20 cellular contexts compared by ENCODE assay signal in genomic region chr18:28858248-28858647, GRCh38.
DNase-seq lines count a peak whose midpoint lies in the region; ATAC-seq and TF ChIP-seq lines count a peak whose summit lies in the region.
"Had no signal": no experiment of that assay in that cellular context is flagged by ENCODE, and none has a peak within 500 bp of the region (broad histone marks: within the 10 kb centered on the region; RNA-seq: fewer than 3 reads in every experiment).

No MANE protein-coding gene starts in this region.

- no peak for TF ChIP-seq CTCF in DND-41 (IDR thresholded peaks at IDR 0.05; ENCODE audit: borderline replicate concordance, extremely low read depth, low read length, poor library complexity, severe bottlenecking)

- H3K79me2 ChIP-seq in DND-41 (ENCODE audit: insufficient read depth, low read length) (no peaks in the 10 kb centered on the region), GM23248 (ENCODE audit: insufficient read depth) (no peaks in the 10 kb centered on the region)

- no peak for DNase-seq in Right ventricle myocardium superior
- no peak for DNase-seq in left cardiac atrium
- no peak for DNase-seq in DND-41
- DNase-seq in GM23248, result no peak
- no peak for DNase-seq in COLO668 (lab: John Stamatoyannopoulos, UW; ENCODE audit: unreplicated experiment)
- DNase-seq: 8988T; ACHN; BE2C; C1 segment of cervical spinal cord; Caco-2; Calu3; CD4-positive, alpha-beta memory T cell; CD4-positive, CD25-positive, alpha-beta regulatory T cell; CD8-positive, alpha-beta memory T cell; DMS79 treated with DMSO at 0.1 percent for 48 hours; EL; GDM1 had no signal

- no peaks in the 10 kb centered on the region for H4K20me1 ChIP-seq in DND-41 (ENCODE audit: insufficient read depth, low read length)
- H4K20me1 ChIP-seq in GM23248 (ENCODE audit: insufficient read depth), result no peaks in the 10 kb centered on the region
- H4K20me1 ChIP-seq: BLaER1 had no signal

- no peak overlapping the region for H3K4me2 ChIP-seq in DND-41 (ENCODE audit: insufficient read depth, low read length)
- H3K4me2 ChIP-seq in GM23248 (ENCODE audit: unreplicated experiment), result no peak overlapping the region
- H3K4me2 ChIP-seq: BLaER1 had no signal

- intact Hi-C loops in Right ventricle myocardium superior (cut with DNase I), result no loop called here
- intact Hi-C loops in left cardiac atrium (cut with DNase I), result no loop called here

- H3F3A ChIP-seq in GM23248 (ENCODE audit: insufficient read depth), result peaks cover 12% of the 10 kb centered on the region

- 0 to 6% methylated on average over 1 of the region's 1 CpG for WGBS in GM23248 (ENCODE audit: low coverage in 1 of 2, low lambda C conversion rate in 2 of 2, missing lambda C conversion rate in 2 of 2), 2 experiments

- 0 out of 2 replicates have a peak overlapping the region, but pooled peaks have one; percentile 8 for H2AFZ ChIP-seq in DND-41 (ENCODE audit: low read depth, low read length)
- 0 out of 2 replicates have a peak overlapping the region, but pooled peaks have one; percentile 14 for H2AFZ ChIP-seq in GM23248

- no peaks in the 10 kb centered on the region for H3K9me2 ChIP-seq in GM23248 (ENCODE audit: insufficient read depth)

- in situ Hi-C loops in GM23248 (cut with MboI), result no loop called here

- no peaks in the 10 kb centered on the region for H3K36me3 ChIP-seq in DND-41 (ENCODE audit: insufficient read depth, low read length)
- H3K36me3 ChIP-seq in GM23248 (ENCODE audit: low read depth), result no peaks in the 10 kb centered on the region
- H3K36me3 ChIP-seq: BE2C, BLaER1 had no signal

- no peaks in the 10 kb centered on the region for H3K4me1 ChIP-seq in DND-41 (ENCODE audit: insufficient read depth, low read length)
- H3K4me1 ChIP-seq in GM23248 (ENCODE audit: insufficient read depth), result peaks cover 21% of the 10 kb centered on the region
- H3K4me1 ChIP-seq: BE2C, BLaER1, Caco-2 had no signal

- H3K27ac ChIP-seq in DND-41 (ENCODE audit: low read length), result no peak overlapping the region
- H3K27ac ChIP-seq in GM23248, result no peak overlapping the region
- H3K27ac ChIP-seq: BLaER1 had no signal

- ATAC-seq in Right ventricle myocardium superior (ENCODE audit: poor library complexity) (peak; percentile 31), left cardiac atrium (no peak), DND-41 (ENCODE audit: insufficient read depth, low read depth) (no peak), GM18519 (IDR thresholded peaks at IDR 0.05; ENCODE audit: low FRiP score, unreplicated experiment) (no peak)
- ATAC-seq: GM12878 had no signal

- no peaks in the 10 kb centered on the region for H3K27me3 ChIP-seq in DND-41 (ENCODE audit: insufficient read depth, low read length, poor library complexity)
- H3K27me3 ChIP-seq in GM23248 (replicated peaks; ENCODE audit: insufficient read depth), result no peaks in the 10 kb centered on the region
- H3K27me3 ChIP-seq: BE2C, BLaER1 had no signal

- no peaks in the 10 kb centered on the region for H3K9me3 ChIP-seq in DND-41 (ENCODE audit: insufficient read depth, low read length, severe bottlenecking)
- H3K9me3 ChIP-seq in GM23248 (ENCODE audit: low read depth), result no peaks in the 10 kb centered on the region
- H3K9me3 ChIP-seq: BE2C, BLaER1, Caco-2 had no signal

- H3K9ac ChIP-seq in DND-41 (ENCODE audit: low read depth, low read length) (no peak overlapping the region), GM23248 (no peak overlapping the region)
- H3K9ac ChIP-seq: BLaER1 had no signal

- H3K4me3 ChIP-seq in DND-41 (ENCODE audit: low read depth in 1 of 2, low read length in 2 of 2) (no peak overlapping the region), GM23248 (no peak overlapping the region)
- H3K4me3 ChIP-seq: BLaER1, GM12878 had no signal
